In the genomic region with DNA sequence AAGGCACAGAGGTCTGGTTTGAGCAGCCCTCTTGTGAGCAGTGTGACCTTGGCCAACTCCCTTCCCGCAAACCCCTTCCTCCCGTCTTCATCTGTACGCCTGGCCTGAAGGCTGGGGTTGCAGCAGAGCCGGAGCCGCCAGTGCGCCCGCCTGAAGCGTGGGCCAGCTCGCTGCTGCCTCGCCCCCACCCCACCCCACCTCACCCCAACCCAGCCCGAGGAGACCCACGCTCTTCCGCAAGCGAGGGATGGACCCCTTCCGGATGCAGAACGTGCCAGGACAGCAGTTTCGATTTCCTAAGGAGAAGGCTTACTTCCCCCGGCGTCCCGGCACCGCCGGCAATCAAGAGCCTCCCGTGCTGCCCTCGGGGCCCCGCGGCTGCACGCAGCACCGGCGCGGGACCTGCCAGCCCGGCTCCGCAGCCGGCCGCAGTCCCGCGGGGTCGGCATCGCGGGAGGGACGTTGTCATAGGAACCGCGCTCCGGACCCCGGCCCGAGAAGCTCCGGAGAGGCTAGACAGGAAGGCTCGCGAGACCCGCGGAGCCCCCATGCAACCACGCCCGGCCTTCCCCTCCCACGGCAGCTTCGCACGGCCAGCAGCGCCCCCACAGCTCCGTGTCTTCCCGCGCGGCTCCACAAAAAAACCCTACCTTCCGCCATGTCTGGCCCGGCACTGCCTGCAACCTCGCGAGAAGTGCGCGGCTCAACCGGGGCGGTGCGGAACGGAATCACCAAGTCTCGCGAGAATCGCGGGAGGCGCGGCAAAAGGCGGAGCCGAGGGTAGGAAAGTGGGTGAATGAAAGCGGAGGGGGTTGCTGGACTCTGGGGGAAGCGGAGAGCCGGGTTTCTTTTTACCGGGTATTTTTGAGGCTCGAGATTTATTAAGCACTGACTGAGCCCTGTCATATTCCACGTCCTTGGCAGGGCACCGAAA, we compare ENCODE assay signal across 9 cellular contexts. TPM values are rescaled to one million over a fixed set of nuclear protein-coding genes. Genes with fewer than 3 reads are reported as not detected.
DNase-seq lines count a peak whose midpoint lies in the region; ATAC-seq, FAIRE-seq and TF ChIP-seq lines count a peak whose summit lies in the region.
"Had no signal": no experiment of that assay in that cellular context is flagged by ENCODE, and none has a peak within 500 bp of the region (broad histone marks: within the 10 kb centered on the region; RNA-seq: fewer than 3 reads in every experiment).

A gene with protein sequence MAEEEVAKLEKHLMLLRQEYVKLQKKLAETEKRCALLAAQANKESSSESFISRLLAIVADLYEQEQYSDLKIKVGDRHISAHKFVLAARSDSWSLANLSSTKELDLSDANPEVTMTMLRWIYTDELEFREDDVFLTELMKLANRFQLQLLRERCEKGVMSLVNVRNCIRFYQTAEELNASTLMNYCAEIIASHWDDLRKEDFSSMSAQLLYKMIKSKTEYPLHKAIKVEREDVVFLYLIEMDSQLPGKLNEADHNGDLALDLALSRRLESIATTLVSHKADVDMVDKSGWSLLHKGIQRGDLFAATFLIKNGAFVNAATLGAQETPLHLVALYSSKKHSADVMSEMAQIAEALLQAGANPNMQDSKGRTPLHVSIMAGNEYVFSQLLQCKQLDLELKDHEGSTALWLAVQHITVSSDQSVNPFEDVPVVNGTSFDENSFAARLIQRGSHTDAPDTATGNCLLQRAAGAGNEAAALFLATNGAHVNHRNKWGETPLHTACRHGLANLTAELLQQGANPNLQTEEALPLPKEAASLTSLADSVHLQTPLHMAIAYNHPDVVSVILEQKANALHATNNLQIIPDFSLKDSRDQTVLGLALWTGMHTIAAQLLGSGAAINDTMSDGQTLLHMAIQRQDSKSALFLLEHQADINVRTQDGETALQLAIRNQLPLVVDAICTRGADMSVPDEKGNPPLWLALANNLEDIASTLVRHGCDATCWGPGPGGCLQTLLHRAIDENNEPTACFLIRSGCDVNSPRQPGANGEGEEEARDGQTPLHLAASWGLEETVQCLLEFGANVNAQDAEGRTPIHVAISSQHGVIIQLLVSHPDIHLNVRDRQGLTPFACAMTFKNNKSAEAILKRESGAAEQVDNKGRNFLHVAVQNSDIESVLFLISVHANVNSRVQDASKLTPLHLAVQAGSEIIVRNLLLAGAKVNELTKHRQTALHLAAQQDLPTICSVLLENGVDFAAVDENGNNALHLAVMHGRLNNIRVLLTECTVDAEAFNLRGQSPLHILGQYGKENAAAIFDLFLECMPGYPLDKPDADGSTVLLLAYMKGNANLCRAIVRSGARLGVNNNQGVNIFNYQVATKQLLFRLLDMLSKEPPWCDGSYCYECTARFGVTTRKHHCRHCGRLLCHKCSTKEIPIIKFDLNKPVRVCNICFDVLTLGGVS (minus strand): TSS at position 698 of the 934 bp plus-strand sequence. CDS start 38 bp downstream, at position 660.

- WGBS in HepG2 (ENCODE audit: low lambda C conversion rate), result under 1% methylated on average over 34 of the region's 85 CpGs

- H3K4me3 ChIP-seq in BLaER1 (peak within 1 kb of the TSS; percentile 95), HepG2 (replicated peaks in 1 of 3; ENCODE audit: insufficient read depth in 1 of 3, low read depth in 2 of 3, low read length in 3 of 3) (peak within 1 kb of the TSS; percentile 97 to 98 (median 97))

- H4K20me1 ChIP-seq in BLaER1 (peaks cover 31% of the 10 kb centered on the region), HepG2 (ENCODE audit: insufficient read depth, low read length) (no peaks in the 10 kb centered on the region; the same call in 1 of the 2 replicates)

- no peak for TF ChIP-seq EP300 in HepG2 (IDR thresholded peaks at IDR 0.05; ENCODE audit: low read depth in 2 of 2, low read length in 2 of 2)
- TF ChIP-seq EP300 in HepG2 (CRISPR knock-in tag; IDR thresholded peaks at IDR 0.05; ENCODE audit: borderline replicate concordance), result no peak

- TF ChIP-seq CTCF in HepG2 (CRISPR knock-in tag; IDR thresholded peaks at IDR 0.05), result peak; percentile 58

- TF ChIP-seq RAD21 in HepG2 (CRISPR knock-in tag; IDR thresholded peaks at IDR 0.05), result peak; percentile 19; the same call in 1 of the 2 replicates

- in situ Hi-C loops in HepG2 (cut with HindIII; ENCODE audit: extremely low pct_ligation_motif_present, low pct_unique_long_range_greater_than_20kb), result no loop called here

- CTCF ChIA-PET in HepG2 (lab: Yijun Ruan, JAX; ENCODE audit: low intra/inter-chr PET ratio, low total read pairs), result no interaction called here

- ATAC-seq in GM19351 (IDR thresholded peaks at IDR 0.05; ENCODE audit: unreplicated experiment), result peak; percentile 89
- ATAC-seq in HG03571 (IDR thresholded peaks at IDR 0.05; ENCODE audit: unreplicated experiment), result peak; percentile 91
- ATAC-seq in HepG2, result peak; percentile 93

- H3K36me3 ChIP-seq in BLaER1 (peaks cover 53% of the 10 kb centered on the region), HepG2 (replicated peaks in 1 of 2; ENCODE audit: control insufficient read depth in 1 of 2, insufficient read depth in 2 of 2, low read length in 2 of 2) (peaks cover 2 to 5% of the 10 kb centered on the region in 2 experiments; a peak in 3 of 5 replicates)

- BruUV-seq in HepG2 (replicated peaks; lab: Mats Ljungman, UMichigan), result no TSS peak

- peak within 1 kb of the TSS; percentile 55 for H2AFZ ChIP-seq in HepG2 (ENCODE audit: low read length)

- FAIRE-seq in HepG2 (lab: Jason Lieb, UNC), result peak; percentile 43
- FAIRE-seq: endometrium had no signal

- H3K9ac ChIP-seq in BLaER1, result peak within 1 kb of the TSS; percentile 97
- H3K9ac ChIP-seq in HepG2 (ENCODE audit: insufficient read depth, low read depth, low read length), result peak within 1 kb of the TSS; percentile 81

- DNase-seq in NCI-H774 (lab: John Stamatoyannopoulos, UW), result peak; percentile 70
- peak; percentile 96 to 97 for DNase-seq in activated CD4-positive, alpha-beta T cell treated with anti-CD3 and anti-CD28 coated beads, Interleukin-2, amount 50 U/mL, for 4 hours
- DNase-seq in dermis blood vessel endothelial cell, result peak; percentile 97
- peak; percentile 87 for DNase-seq in HepG2 (ENCODE audit: low spot score)
- peak; percentile 97 to 99 for DNase-seq in stimulated activated CD4-positive, alpha-beta T cell treated with anti-CD3 and anti-CD28 coated beads, Interleukin-2, amount 100 ng/mL, for 48 hours

- peak; percentile 71 to 77 for TF ChIP-seq POLR2A in HepG2 (IDR thresholded peaks at IDR 0.05; ENCODE audit: insufficient read depth in 1 of 2, low read depth in 2 of 2, low read length in 2 of 2)

- H3K4me2 ChIP-seq in BLaER1 (peak within 1 kb of the TSS; percentile 98), HepG2 (ENCODE audit: low read depth, low read length) (peak within 1 kb of the TSS; percentile 95)

- H3K4me1 ChIP-seq in BLaER1, result peaks cover 44% of the 10 kb centered on the region
- H3K4me1 ChIP-seq in HepG2 (ENCODE audit: insufficient read depth, low read length), result peaks cover 26% of the 10 kb centered on the region

- H3K79me2 ChIP-seq in HepG2 (ENCODE audit: insufficient read depth, low read length), result peaks cover 46% of the 10 kb centered on the region

- POLR2A ChIA-PET in HepG2 (lab: Yijun Ruan, JAX), result interaction anchor here (1.3 to 1.4 kb wide), 2 partner anchors 69 to 121 kb away, joined by 3 to 4 read pairs; a partner anchor contains a TSS

- intact Hi-C loops in HepG2 (cut with micrococcal nuclease; ENCODE audit: unreplicated experiment), result no loop called here

- peak within 1 kb of the TSS; percentile 94 for H3K27ac ChIP-seq in BLaER1
- H3K27ac ChIP-seq in HepG2 (ENCODE audit: extremely low read length, insufficient read depth, low read length), result peak within 1 kb of the TSS; percentile 70

- H3K27me3 ChIP-seq in BLaER1 (no peaks in the 10 kb centered on the region), HepG2 (ENCODE audit: control insufficient read depth in 1 of 2, insufficient read depth in 2 of 2, low read length in 2 of 2) (no peaks in the 10 kb centered on the region; a peak in 1 of 5 replicates)

- H3K9me3 ChIP-seq in BLaER1, result peaks cover 33% of the 10 kb centered on the region
- no peaks in the 10 kb centered on the region for H3K9me3 ChIP-seq in HepG2 (ENCODE audit: low read length)

TF ChIP-seq in HepG2, 621 proteins besides CTCF, POLR2A, EP300 and RAD21 (continues in another document):
- TF ChIP-seq, protein P1, sequence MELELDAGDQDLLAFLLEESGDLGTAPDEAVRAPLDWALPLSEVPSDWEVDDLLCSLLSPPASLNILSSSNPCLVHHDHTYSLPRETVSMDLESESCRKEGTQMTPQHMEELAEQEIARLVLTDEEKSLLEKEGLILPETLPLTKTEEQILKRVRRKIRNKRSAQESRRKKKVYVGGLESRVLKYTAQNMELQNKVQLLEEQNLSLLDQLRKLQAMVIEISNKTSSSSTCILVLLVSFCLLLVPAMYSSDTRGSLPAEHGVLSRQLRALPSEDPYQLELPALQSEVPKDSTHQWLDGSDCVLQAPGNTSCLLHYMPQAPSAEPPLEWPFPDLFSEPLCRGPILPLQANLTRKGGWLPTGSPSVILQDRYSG (CRISPR knock-in tag; IDR thresholded peaks at IDR 0.05), result no peak

RNA-seq across cellular contexts. Expression of the gene that starts here (rescaled TPM):
- total RNA-seq in dermis blood vessel endothelial cell (41.4 and 56.1 TPM in 2 replicates), HepG2 (2016; rRNA removed; fragmentation: Illumina TruSeq; extraction: Trizol) (16.8 and 36.8 TPM in 2 replicates)
- 9.6 and 12.9 TPM in 2 replicates for total RNA-seq in HepG2 (2016; cell fraction: cytosol; rRNA removed; fragmentation: Illumina TruSeq; extraction: Trizol; ENCODE audit: low read depth)
- 14.9 and 36.2 TPM in 2 replicates for total RNA-seq in HepG2 (2016; cell fraction: insoluble cytoplasmic fraction; rRNA removed; fragmentation: Illumina TruSeq; extraction: Trizol)
- 8.7 and 9.4 TPM in 2 replicates for total RNA-seq in HepG2 (2016; cell fraction: membrane; rRNA removed; fragmentation: Illumina TruSeq; extraction: Trizol)
- 26.9 and 29.7 TPM in 2 replicates for total RNA-seq in HepG2 (2016; cell fraction: nucleus; rRNA removed; fragmentation: Illumina TruSeq; extraction: Trizol)
- polyA plus RNA-seq in HepG2 (2011; rRNA removed), result 11.9 and 12.7 TPM in 2 replicates
- 6.5 and 7.6 TPM in 2 replicates for polyA plus RNA-seq in HepG2 (2011; cell fraction: cytosol; rRNA removed)
- polyA plus RNA-seq in HepG2 (2011; cell fraction: nucleus; rRNA removed), result 73.8 and 74.5 TPM in 2 replicates
- 11.5 and 14.0 TPM in 2 replicates for polyA plus RNA-seq in HepG2 (2012)
- 0.83 and 0.88 TPM in 2 replicates for polyA plus RNA-seq in HepG2 (2016; cell fraction: cytosol; fragmentation: Illumina TruSeq; extraction: Trizol; ENCODE audit: low read depth)
- 15.5 and 18.4 TPM in 2 replicates for polyA plus RNA-seq in HepG2 (2016; cell fraction: insoluble cytoplasmic fraction; fragmentation: Illumina TruSeq; extraction: Trizol; ENCODE audit: low read depth)
- polyA plus RNA-seq in HepG2 (2016; cell fraction: membrane; fragmentation: Illumina TruSeq; extraction: Trizol; ENCODE audit: low read depth), result 2.3 and 2.6 TPM in 2 replicates
- polyA plus RNA-seq in HepG2 (2016; cell fraction: nucleus; fragmentation: Illumina TruSeq; extraction: Trizol; ENCODE audit: insufficient read depth, low read depth), result 37.7 and 41.0 TPM in 2 replicates
- 47.3 and 71.2 TPM in 2 replicates for polyA minus RNA-seq in HepG2 (2011; rRNA and poly(A)+ RNA removed; ENCODE audit: low replicate concordance)
- 18.7 and 20.6 TPM in 2 replicates for polyA minus RNA-seq in HepG2 (2011; cell fraction: cytosol; rRNA and poly(A)+ RNA removed)
- 36.8 and 42.4 TPM in 2 replicates for polyA minus RNA-seq in HepG2 (2011; cell fraction: nucleus; rRNA and poly(A)+ RNA removed)

Comparison
In these comparisons a context has a peak if more than half of its experiments do, and no peak if none do; other contexts are left out.
1. Peak in every context shown above with its lines: DNase-seq, ATAC-seq, H3K4me3 ChIP-seq and H3K27ac ChIP-seq.